9 cellular contexts compared by ENCODE assay signal in the genomic region with DNA sequence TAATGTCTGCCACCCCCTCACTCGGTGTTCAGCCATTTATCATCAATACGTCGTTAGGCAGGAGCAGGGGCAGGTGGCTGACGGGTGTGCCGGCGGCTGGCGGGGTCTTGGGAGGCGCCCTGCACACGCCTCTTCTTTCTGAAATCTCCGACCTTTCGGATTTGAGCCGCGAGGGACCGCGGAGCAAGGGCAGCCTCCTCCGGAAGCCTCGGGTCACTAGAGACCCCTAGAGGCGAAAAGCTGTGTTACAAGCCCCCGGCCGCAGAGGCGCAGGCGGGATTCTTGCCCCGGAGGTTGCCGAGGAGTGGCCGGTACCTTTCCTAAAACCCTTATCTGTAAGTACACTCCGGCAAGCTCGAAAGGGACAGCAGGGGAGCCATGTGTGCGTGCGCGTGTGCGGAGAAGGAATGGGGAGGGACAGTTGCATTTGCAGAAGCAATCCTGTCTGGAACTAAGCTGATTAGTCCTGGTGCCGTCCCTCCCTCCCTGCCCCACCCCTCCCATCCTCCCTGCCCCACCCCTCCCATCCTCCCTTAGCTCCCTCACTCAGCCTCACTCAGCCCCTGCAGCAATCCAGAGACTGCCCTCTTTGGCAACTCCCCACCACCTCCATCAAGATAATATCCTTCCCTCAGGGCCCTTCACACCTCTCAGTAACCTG. TPM values are rescaled to one million over a fixed set of nuclear protein-coding genes. Genes with fewer than 3 reads are reported as not detected.
DNase-seq lines count a peak whose midpoint lies in the region; ATAC-seq, FAIRE-seq and TF ChIP-seq lines count a peak whose summit lies in the region.
"Had no signal": no experiment of that assay in that cellular context is flagged by ENCODE, and none has a peak within 500 bp of the region (broad histone marks: within the 10 kb centered on the region; RNA-seq: fewer than 3 reads in every experiment).

No MANE protein-coding gene starts in this region.

- H3K27me3 ChIP-seq in pancreas = peaks cover 0 to 5% (median 0%) of the 10 kb centered on the region in 4 donors

- ATAC-seq in GM19395 (IDR thresholded peaks at IDR 0.05; ENCODE audit: unreplicated experiment) = peak; percentile 97
- peak; percentile 97 for ATAC-seq in HG03354 (IDR thresholded peaks at IDR 0.05; ENCODE audit: poor library complexity, severe bottlenecking, unreplicated experiment)
- peak; percentile 81 to 99 (median 96) for ATAC-seq in pancreas

- no peak overlapping the region for H3K27ac ChIP-seq in pancreas

- H3K4me1 ChIP-seq in pancreas = peaks cover 0 to 3% (median 0%) of the 10 kb centered on the region in 3 donors

- H3K36me3 Mint-ChIP-seq in activated T-cell treated with anti-CD3 and anti-CD28 coated beads, Interleukin-2, amount 50 U/mL, for 24 hours (ENCODE audit: low read depth) = no peaks in the 10 kb centered on the region

- H3K36me3 ChIP-seq in pancreas = no peaks in the 10 kb centered on the region

- 0% methylated on average over 32 of the region's 32 CpGs for WGBS in pancreas, 2 donors

- no peaks in the 10 kb centered on the region for H3K9me3 ChIP-seq in pancreas

- peak overlapping the region in 1 of 4 donors; percentile 17 for H3K4me3 ChIP-seq in pancreas

- H3K4me3 Mint-ChIP-seq in activated T-cell treated with anti-CD3 and anti-CD28 coated beads, Interleukin-2, amount 50 U/mL, for 24 hours = peak overlapping the region; percentile 19

- H3K27ac Mint-ChIP-seq in activated T-cell treated with anti-CD3 and anti-CD28 coated beads, Interleukin-2, amount 50 U/mL, for 24 hours = no peak overlapping the region

- FAIRE-seq in pancreas (lab: Jason Lieb, UNC) = no peak
- FAIRE-seq: colon had no signal

- H3K27me3 Mint-ChIP-seq in activated T-cell treated with anti-CD3 and anti-CD28 coated beads, Interleukin-2, amount 50 U/mL, for 24 hours = peaks cover 39% of the 10 kb centered on the region

- peaks cover 2% of the 10 kb centered on the region for H3K9me3 Mint-ChIP-seq in activated T-cell treated with anti-CD3 and anti-CD28 coated beads, Interleukin-2, amount 50 U/mL, for 24 hours

- DNase-seq in DMS153 (lab: John Stamatoyannopoulos, UW) (peak; percentile 46), NCI-H510A treated with DMSO at 0.1 percent for 48 hours (lab: John Stamatoyannopoulos, UW) (peak; percentile 54), glomerular visceral epithelial cell (ENCODE audit: extremely low spot score) (peak; percentile 56), pancreas (peak; percentile 27 to 83 (median 64))
- DNase-seq in activated T-cell treated with anti-CD3 and anti-CD28 coated beads, Interleukin-2, amount 50 U/mL, for 24 hours = peak; percentile 46
- no peak for DNase-seq in effector CD4-positive, alpha-beta T cell

- peaks cover 8% of the 10 kb centered on the region for H3K4me1 Mint-ChIP-seq in activated T-cell treated with anti-CD3 and anti-CD28 coated beads, Interleukin-2, amount 50 U/mL, for 24 hours (ENCODE audit: low read depth)

- peak; percentile 72 to 83 (median 79) for TF ChIP-seq CTCF in pancreas (IDR thresholded peaks at IDR 0.05)

- intact Hi-C loops in pancreas (cut with DNase I) = loop anchor here in 1 of 3 donors (10.0 kb wide), 1 partner anchor 287 kb away; no protein-coding TSS in a partner anchor

RNA-seq across cellular contexts. Expression of a gene that starts 11.0 kb away (rescaled TPM):
- total RNA-seq in pancreas = under 1 TPM in 1 of 6 donors, not detected in 5; 0.19 TPM
- under 1 TPM; 0.04 to 0.23 TPM for polyA plus RNA-seq in pancreas

RNA-seq across cellular contexts. Expression of a gene that starts 17.2 kb away (rescaled TPM):
- total RNA-seq in pancreas = under 1 TPM; 0.23 to 0.52 (median 0.32) TPM
- under 1 TPM; 0.11 to 0.77 TPM for polyA plus RNA-seq in pancreas
